8 cellular contexts compared by ENCODE assay signal in the genomic region with DNA sequence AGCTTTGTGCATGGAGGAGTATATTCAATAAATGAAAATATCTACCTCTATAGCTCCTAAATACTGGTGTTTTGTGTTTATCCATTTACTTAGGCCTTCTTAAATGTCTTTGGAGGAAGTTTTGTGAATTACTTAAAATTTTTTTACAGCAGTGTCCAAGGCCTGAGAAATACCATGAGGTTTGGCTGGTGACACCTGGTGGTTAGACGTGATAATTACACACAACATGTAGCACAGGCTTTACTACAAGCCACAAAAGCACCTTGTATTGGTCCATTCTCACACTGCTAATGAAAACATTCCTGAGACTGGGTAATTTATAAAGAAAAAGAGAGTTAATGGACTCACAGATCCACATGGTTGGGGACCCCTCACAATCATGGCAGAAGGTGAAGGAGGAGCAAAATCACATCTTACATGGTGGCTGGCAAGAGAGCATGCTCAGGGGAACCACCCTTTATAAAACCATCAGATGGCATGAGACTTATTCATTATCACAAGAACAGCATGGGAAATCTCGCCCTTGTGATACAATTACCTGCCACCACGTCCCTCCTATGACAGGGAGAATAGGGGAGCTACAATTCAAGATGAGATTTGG. TPM values are rescaled to one million over a fixed set of nuclear protein-coding genes. Genes with fewer than 3 reads are reported as not detected.
A peak's percentile ranks its signal among the peaks of the same experiment; 100 is the strongest.
DNase-seq lines count a peak whose midpoint lies in the region; ATAC-seq, FAIRE-seq and TF ChIP-seq lines count a peak whose summit lies in the region.

No MANE protein-coding gene starts in this region.

- FAIRE-seq in GM12891 (lab: Jason Lieb, UNC), result peak; percentile 92

- H3K27me3 ChIP-seq in dorsolateral prefrontal cortex (no peaks in the 10 kb centered on the region), tibial artery (no peaks in the 10 kb centered on the region)

- peak; percentile 88 for ATAC-seq in HG02642 (IDR thresholded peaks at IDR 0.05; ENCODE audit: poor library complexity, unreplicated experiment)

- TF ChIP-seq POLR2A in GM12891 (IDR thresholded peaks at IDR 0.05; ENCODE audit: low read depth, low read length), result no peak

- intact Hi-C loops in dorsolateral prefrontal cortex (cut with DNase I) (loop anchor here (5.0 to 10.0 kb wide), 3 partner anchors 178 to 228 kb away; no protein-coding TSS in a partner anchor), tibial artery (cut with DNase I; ENCODE audit: low total_unique reads) (loop anchor here (5.0 kb wide), 1 partner anchor 183 kb away; no protein-coding TSS in a partner anchor)

- H3K4me1 ChIP-seq in tibial artery, result peaks cover 0 to 7% (median 0%) of the 10 kb centered on the region in 4 donors

- peak; percentile 23 for DNase-seq in AG09309 (ENCODE audit: low read depth)
- DNase-seq in GM12891 (ENCODE audit: insufficient read length, low spot score), result peak; percentile 5
- peak; percentile 33 for DNase-seq in NCI-H1092 (lab: John Stamatoyannopoulos, UW)
- peak; percentile 2 for DNase-seq in T1000 (lab: John Stamatoyannopoulos, UW)
- peak in 3 of 10 donors; percentile 22 to 54 (median 32) for DNase-seq in dorsolateral prefrontal cortex
- DNase-seq in medulla oblongata (ENCODE audit: extremely low spot score), result peak; percentile 77
- peak in 1 of 2 donors; percentile 32 for DNase-seq in tibial artery

- TF ChIP-seq CTCF in AG09309 (IDR thresholded peaks at IDR 0.05; ENCODE audit: control insufficient read depth, insufficient read depth, low read depth, low read length, missing control alignments) (peak; percentile 65), dorsolateral prefrontal cortex (IDR thresholded peaks at IDR 0.05 in 54 of 56, conservative IDR thresholded peaks at IDR 0.05 in 2 of 56; ENCODE audit: low read depth in 1 of 56, partially characterized antibody in 56 of 56) (peak; percentile 65 to 91 (median 80)), tibial artery (IDR thresholded peaks at IDR 0.05) (peak; percentile 70 to 75)

- no peaks in the 10 kb centered on the region for H3K36me3 ChIP-seq in tibial artery

- H3K4me3 ChIP-seq in AG09309 (ENCODE audit: control insufficient read depth, low read depth, low read length), result no peak overlapping the region
- no peak overlapping the region for H3K4me3 ChIP-seq in dorsolateral prefrontal cortex
- no peak overlapping the region for H3K4me3 ChIP-seq in tibial artery

- no peaks in the 10 kb centered on the region for H3K9me3 ChIP-seq in tibial artery

- no peak overlapping the region for H3K27ac ChIP-seq in dorsolateral prefrontal cortex
- no peak overlapping the region for H3K27ac ChIP-seq in tibial artery

TF ChIP-seq in GM12891, 5 proteins besides CTCF, POLR2A, EP300 and RAD21:
- TF ChIP-seq POU2F2 (IDR thresholded peaks at IDR 0.05; ENCODE audit: low read depth, low read length), result no peak
- TF ChIP-seq POLR2AphosphoS5 (IDR thresholded peaks at IDR 0.05; ENCODE audit: low read depth, low read length), result no peak
- TF ChIP-seq SPI1 (IDR thresholded peaks at IDR 0.05; ENCODE audit: low read depth, low read length), result no peak
- TF ChIP-seq TAF1 (IDR thresholded peaks at IDR 0.05; ENCODE audit: low read depth, low read length), result no peak
- no peak for TF ChIP-seq PAX5 (IDR thresholded peaks at IDR 0.05; ENCODE audit: insufficient read depth, low read length, severe bottlenecking)
TF ChIP-seq in GM12891: peak in this region for 0.

RNA-seq across cellular contexts. Expression of gene HYAL4, which starts 20.6 kb away (rescaled TPM):
- polyA plus RNA-seq in GM12891 (2012; ENCODE audit: low read depth, missing spikeins), result 0.22 TPM
- under 1 TPM in 1 of 120 experiments, not detected in 119; 0.31 TPM for total RNA-seq in dorsolateral prefrontal cortex

RNA-seq across cellular contexts. Expression of gene SPAM1, which starts 59.4 kb away (rescaled TPM):
- polyA plus RNA-seq in GM12891 (2012; ENCODE audit: low read depth, missing spikeins), result not detected
- not detected for total RNA-seq in dorsolateral prefrontal cortex
